In genomic region chr6:126076992-126077664, GRCh38 we compare ENCODE assay signal across 28 cellular contexts.
A peak's percentile ranks its signal among the peaks of the same experiment; 100 is the strongest.
DNase-seq lines count a peak whose midpoint lies in the region; ATAC-seq and TF ChIP-seq lines count a peak whose summit lies in the region.
"Had no signal": no experiment of that assay in that cellular context is flagged by ENCODE, and none has a peak within 500 bp of the region (broad histone marks: within the 10 kb centered on the region; RNA-seq: fewer than 3 reads in every experiment).

No MANE protein-coding gene starts in this region.

- H3K4me1 Mint-ChIP-seq in MCF 10A (ENCODE audit: insufficient read depth, unreplicated experiment), result no peaks in the 10 kb centered on the region
- peaks cover 31% of the 10 kb centered on the region for H3K4me1 Mint-ChIP-seq in nephron
- H3K4me1 Mint-ChIP-seq: IgD-negative memory B cell had no signal

- no peak overlapping the region for H3K4me3 ChIP-seq in breast epithelium
- H3K4me3 ChIP-seq in fibroblast of the aortic adventitia (ENCODE audit: low read depth, low read length), result no peak overlapping the region
- H3K4me3 ChIP-seq: BLaER1 treated with 17β-estradiol and CSF1 and Interleukin-3, amounts not matched to agents 10 nM and 100 nM; dorsolateral prefrontal cortex; lung; MG63 had no signal

- H3K4me3 Mint-ChIP-seq in MCF 10A (ENCODE audit: unreplicated experiment), result no peak overlapping the region
- no peak overlapping the region for H3K4me3 Mint-ChIP-seq in nephron
- H3K4me3 Mint-ChIP-seq: activated CD4-positive, alpha-beta memory T cell treated with anti-CD3 and anti-CD28 coated beads for 36 hours; activated naive CD8-positive, alpha-beta T cell; IgD-negative memory B cell; type B pancreatic cell had no signal

- TF ChIP-seq CTCF in breast epithelium (IDR thresholded peaks at IDR 0.05) (no peak), MCF 10A (IDR thresholded peaks at IDR 0.05; ENCODE audit: unreplicated experiment) (no peak), fibroblast of the aortic adventitia (IDR thresholded peaks at IDR 0.05; ENCODE audit: insufficient read depth, low read length) (no peak), nephron (IDR thresholded peaks at IDR 0.05; ENCODE audit: unreplicated experiment in 3 of 3) (no peak)

- H3K27me3 ChIP-seq in breast epithelium, result no peaks in the 10 kb centered on the region
- H3K27me3 ChIP-seq: BLaER1 treated with 17β-estradiol and CSF1 and Interleukin-3, amounts not matched to agents 10 nM and 100 nM; dorsolateral prefrontal cortex; MG63 had no signal

- DNase-seq in breast epithelium (ENCODE audit: low spot score in 2 of 2) (no peak), MCF 10A (ENCODE audit: unreplicated experiment) (no peak), fibroblast of the aortic adventitia (ENCODE audit: low read depth) (peak; percentile 73), islet precursor cell (no peak)
- DNase-seq: activated CD4-positive, alpha-beta memory T cell treated with anti-CD3 and anti-CD28 coated beads for 36 hours; activated CD8-positive, alpha-beta memory T cell treated with anti-CD3 and anti-CD28 coated beads, Interleukin-2, amount 50 U/mL, for 48 hours; COR-L47; DMS79; dorsolateral prefrontal cortex; GF-D8; MG63; NCI-H1436 treated with DMSO at 0.1 percent for 48 hours; NCI-H510A treated with DMSO at 0.1 percent for 48 hours; NK-92 treated with Interleukin-12 subunit alpha and Interleukin-12 subunit beta, amount 100 ng/mL, for 24 hours; SHP77 treated with DMSO at 0.1 percent for 48 hours had no signal

- no peaks in the 10 kb centered on the region for H3K36me3 ChIP-seq in breast epithelium
- H3K36me3 ChIP-seq: BLaER1 treated with 17β-estradiol and CSF1 and Interleukin-3, amounts not matched to agents 10 nM and 100 nM had no signal

- no peaks in the 10 kb centered on the region for H3K36me3 Mint-ChIP-seq in MCF 10A (ENCODE audit: insufficient read depth, unreplicated experiment)
- peaks cover 15% of the 10 kb centered on the region for H3K36me3 Mint-ChIP-seq in nephron (ENCODE audit: low read depth)

- no peak overlapping the region for H3K27ac Mint-ChIP-seq in MCF 10A (ENCODE audit: low read depth, unreplicated experiment)
- H3K27ac Mint-ChIP-seq in nephron, result peak overlapping the region; percentile 77 to 92 (median 89)
- H3K27ac Mint-ChIP-seq: activated CD4-positive, alpha-beta memory T cell treated with anti-CD3 and anti-CD28 coated beads for 36 hours; activated naive CD8-positive, alpha-beta T cell; activated T-helper 2 cell treated with anti-CD3 and anti-CD28 coated beads, Interferon-gamma antibody, Interleukin-2, Interleukin-4, amounts not matched to agents 10 μg/mL and 5 μg/mL and 100 μg/mL, durations not matched to agents 14 hours and 24 hours and 36 hours; IgD-negative memory B cell; progenitor cell of endocrine pancreas; type B pancreatic cell had no signal

- ATAC-seq in HG03460 (IDR thresholded peaks at IDR 0.05; ENCODE audit: unreplicated experiment) (no peak), GM19455 (IDR thresholded peaks at IDR 0.05; ENCODE audit: unreplicated experiment) (no peak), HG02623 (IDR thresholded peaks at IDR 0.05; ENCODE audit: unreplicated experiment) (no peak)
- ATAC-seq: activated CD4-positive, CD25-positive, alpha-beta regulatory T cell treated with anti-CD3 and anti-CD28 coated beads, Interleukin-2, amount 50 U/mL, for 24 hours; Panc1 had no signal

- intact Hi-C loops in breast epithelium (cut with DNase I; ENCODE audit: low total_unique reads), result no loop called here
- intact Hi-C loops in MCF 10A (cut with micrococcal nuclease), result no loop called here

- peak overlapping the region; percentile 34 for H3K27ac ChIP-seq in breast epithelium
- H3K27ac ChIP-seq: BLaER1 treated with 17β-estradiol and CSF1 and Interleukin-3, amounts not matched to agents 10 nM and 100 nM; dorsolateral prefrontal cortex had no signal

- CTCF ChIA-PET in MCF 10A (lab: Yijun Ruan, JAX), result interaction anchor here (0.5 kb wide), 1 partner anchor 119 kb away, joined by 3 read pairs; no protein-coding TSS in a partner anchor

- no peaks in the 10 kb centered on the region for H3K4me1 ChIP-seq in breast epithelium

- H3K9me3 ChIP-seq in breast epithelium, result no peaks in the 10 kb centered on the region
- H3K9me3 ChIP-seq: MG63 had no signal

- POLR2A ChIA-PET in MCF 10A (lab: Yijun Ruan, JAX), result no interaction called here

- no peaks in the 10 kb centered on the region for H3K27me3 Mint-ChIP-seq in MCF 10A (ENCODE audit: insufficient read depth, unreplicated experiment)
- no peaks in the 10 kb centered on the region for H3K27me3 Mint-ChIP-seq in nephron (ENCODE audit: low read depth)
- H3K27me3 Mint-ChIP-seq: activated CD4-positive, alpha-beta memory T cell treated with anti-CD3 and anti-CD28 coated beads for 36 hours; activated naive CD8-positive, alpha-beta T cell; IgD-negative memory B cell; progenitor cell of endocrine pancreas; type B pancreatic cell had no signal

- no TSS peak for BruUV-seq in MCF 10A (replicated peaks; lab: Mats Ljungman, UMichigan)

- no peaks in the 10 kb centered on the region for H3K9me3 Mint-ChIP-seq in MCF 10A (ENCODE audit: unreplicated experiment)
- H3K9me3 Mint-ChIP-seq in nephron, result no peaks in the 10 kb centered on the region
- H3K9me3 Mint-ChIP-seq: activated CD4-positive, alpha-beta memory T cell treated with anti-CD3 and anti-CD28 coated beads for 36 hours; activated T-helper 2 cell treated with anti-CD3 and anti-CD28 coated beads, Interferon-gamma antibody, Interleukin-2, Interleukin-4, amounts not matched to agents 10 μg/mL and 5 μg/mL and 100 μg/mL, durations not matched to agents 14 hours and 24 hours and 36 hours; IgD-negative memory B cell; type B pancreatic cell had no signal

- TF ChIP-seq POLR2A in breast epithelium (IDR thresholded peaks at IDR 0.05), result no peak
